Comparison of ENCODE assay signal across 14 cellular contexts in genomic region chr11:121461843-121462242, GRCh38. TPM values are rescaled to one million over a fixed set of nuclear protein-coding genes. Genes with fewer than 3 reads are reported as not detected.
A peak's percentile ranks its signal among the peaks of the same experiment; 100 is the strongest.
DNase-seq lines count a peak whose midpoint lies in the region; ATAC-seq lines count a peak whose summit lies in the region.
"Had no signal": no experiment of that assay in that cellular context is flagged by ENCODE, and none has a peak within 500 bp of the region (broad histone marks: within the 10 kb centered on the region; RNA-seq: fewer than 3 reads in every experiment).

No MANE protein-coding gene starts in this region.

- intact Hi-C loops in sciatic nerve (cut with DNase I) = no loop called here

- H3K9me3 Mint-ChIP-seq in activated T-cell treated with anti-CD3 and anti-CD28 coated beads, Interleukin-2, amount 50 U/mL, for 72 hours = no peaks in the 10 kb centered on the region
- H3K9me3 Mint-ChIP-seq in T-helper 2 cell treated with Interferon-gamma antibody and Interleukin-4, amounts not matched to agents 5 μg/mL and 100 μg/mL, for 36 hours = no peaks in the 10 kb centered on the region
- no peaks in the 10 kb centered on the region for H3K9me3 Mint-ChIP-seq in effector memory CD8-positive, alpha-beta T cell

- H3K27me3 Mint-ChIP-seq in activated T-cell treated with anti-CD3 and anti-CD28 coated beads, Interleukin-2, amount 50 U/mL, for 72 hours (ENCODE audit: low read depth) = no peaks in the 10 kb centered on the region
- no peaks in the 10 kb centered on the region for H3K27me3 Mint-ChIP-seq in T-helper 2 cell treated with Interferon-gamma antibody and Interleukin-4, amounts not matched to agents 5 μg/mL and 100 μg/mL, for 36 hours (ENCODE audit: low read depth)
- H3K27me3 Mint-ChIP-seq in effector memory CD8-positive, alpha-beta T cell = no peaks in the 10 kb centered on the region

- peak overlapping the region; percentile 37 for H3K27ac ChIP-seq in substantia nigra (ENCODE audit: low read depth, low read length, poor library complexity, severe bottlenecking)
- H3K27ac ChIP-seq: VCaP had no signal

- no peaks in the 10 kb centered on the region for H3K27me3 ChIP-seq in MG63

- H3K36me3 Mint-ChIP-seq in activated T-cell treated with anti-CD3 and anti-CD28 coated beads, Interleukin-2, amount 50 U/mL, for 72 hours (ENCODE audit: insufficient read depth in 2 of 2) = peaks cover 0 to 1% of the 10 kb centered on the region in 2 donors
- peaks cover 43% of the 10 kb centered on the region for H3K36me3 Mint-ChIP-seq in T-helper 2 cell treated with Interferon-gamma antibody and Interleukin-4, amounts not matched to agents 5 μg/mL and 100 μg/mL, for 36 hours (ENCODE audit: low read depth)
- H3K36me3 Mint-ChIP-seq in effector memory CD8-positive, alpha-beta T cell (ENCODE audit: insufficient read depth) = peaks cover 22% of the 10 kb centered on the region

- H3K27ac Mint-ChIP-seq in activated T-cell treated with anti-CD3 and anti-CD28 coated beads, Interleukin-2, amount 50 U/mL, for 72 hours = peak overlapping the region; percentile 94
- H3K27ac Mint-ChIP-seq in T-helper 2 cell treated with Interferon-gamma antibody and Interleukin-4, amounts not matched to agents 5 μg/mL and 100 μg/mL, for 36 hours = peak overlapping the region; percentile 77
- H3K27ac Mint-ChIP-seq in effector memory CD8-positive, alpha-beta T cell = peak overlapping the region; percentile 91 to 95

- peak overlapping the region; percentile 58 to 82 for H3K4me3 Mint-ChIP-seq in activated T-cell treated with anti-CD3 and anti-CD28 coated beads, Interleukin-2, amount 50 U/mL, for 72 hours
- H3K4me3 Mint-ChIP-seq in T-helper 2 cell treated with Interferon-gamma antibody and Interleukin-4, amounts not matched to agents 5 μg/mL and 100 μg/mL, for 36 hours = peak overlapping the region; percentile 35
- peak overlapping the region; percentile 23 to 82 for H3K4me3 Mint-ChIP-seq in effector memory CD8-positive, alpha-beta T cell

- peaks cover 100% of the 10 kb centered on the region for H3K4me1 Mint-ChIP-seq in activated T-cell treated with anti-CD3 and anti-CD28 coated beads, Interleukin-2, amount 50 U/mL, for 72 hours (ENCODE audit: low read depth)
- H3K4me1 Mint-ChIP-seq in T-helper 2 cell treated with Interferon-gamma antibody and Interleukin-4, amounts not matched to agents 5 μg/mL and 100 μg/mL, for 36 hours (ENCODE audit: low read depth) = peaks cover 88% of the 10 kb centered on the region
- peaks cover 84 to 95% of the 10 kb centered on the region in 2 donors for H3K4me1 Mint-ChIP-seq in effector memory CD8-positive, alpha-beta T cell (ENCODE audit: low read depth in 2 of 2)

- ATAC-seq in activated T-cell treated with anti-CD3 and anti-CD28 coated beads, Interleukin-2, amount 50 U/mL, for 72 hours (replicated peaks in 1 of 2) = peak in 1 of 2 donors; percentile 6
- ATAC-seq in effector memory CD8-positive, alpha-beta T cell (replicated peaks) = no peak
- no peak for ATAC-seq in sciatic nerve
- no peak for ATAC-seq in GM18519 (IDR thresholded peaks at IDR 0.05; ENCODE audit: low FRiP score, unreplicated experiment)
- ATAC-seq: SK-N-SH treated with all-trans-retinoic acid at 6 μM for 48 hours had no signal

- no peaks in the 10 kb centered on the region for H3K9me3 ChIP-seq in MG63
- H3K9me3 ChIP-seq: Caco-2 had no signal

- H3K4me3 ChIP-seq in MG63 = no peak overlapping the region

- H3K36me3 ChIP-seq in MG63 = no peaks in the 10 kb centered on the region

- DNase-seq in activated T-cell treated with anti-CD3 and anti-CD28 coated beads, Interleukin-2, amount 50 U/mL, for 72 hours = no peak
- DNase-seq in activated T-cell treated with anti-CD3 and anti-CD28 coated beads, Interleukin-2, amount 50 U/mL, for 48 hours = no peak
- DNase-seq in T-helper 2 cell treated with Interferon-gamma antibody and Interleukin-4, amounts not matched to agents 5 μg/mL and 100 μg/mL, for 36 hours (ENCODE audit: low spot score) = no peak
- no peak for DNase-seq in effector memory CD8-positive, alpha-beta T cell
- DNase-seq in substantia nigra (lab: John Stamatoyannopoulos, UW) (no peak), sciatic nerve (ENCODE audit: low spot score) (no peak), MG63 (no peak)
- DNase-seq: Caco-2, dermis blood vessel endothelial cell, Kasumi-1, NCI-H1417 treated with DMSO at 0.1 percent for 48 hours had no signal

RNA-seq across cellular contexts. Expression of gene SORL1, which starts 9.7 kb away (rescaled TPM):
- 10 to 100 TPM; 66.3 to 80.0 TPM for total RNA-seq in activated T-cell treated with anti-CD3 and anti-CD28 coated beads, Interleukin-2, amount 50 U/mL, for 72 hours
- 45.1 TPM for total RNA-seq in sciatic nerve
- total RNA-seq in MG63 (2014; rRNA removed; shearing (Covaris generic); ENCODE audit: low replicate concordance) = 0.59 and 0.69 TPM in 2 replicates

Comparison
In these comparisons a context has a peak if more than half of its experiments do, and no peak if none do; other contexts are left out.
1. RNA of gene SORL1, which starts 9.7 kb away (total RNA-seq): 66.3 to 80.0 TPM in activated T-cell treated with anti-CD3 and anti-CD28 coated beads, Interleukin-2, amount 50 U/mL, for 72 hours and 45.1 TPM in sciatic nerve (single experiment); 0.59 to 0.69 TPM in MG63; every median in the first group is over 10 times any median in the second.
2. Peak in every context shown above with its lines, with median percentiles within 50 percentile points of each other: H3K27ac Mint-ChIP-seq and H3K4me3 Mint-ChIP-seq.